Comparison of ENCODE assay signal across 13 cellular contexts in the genomic region with DNA sequence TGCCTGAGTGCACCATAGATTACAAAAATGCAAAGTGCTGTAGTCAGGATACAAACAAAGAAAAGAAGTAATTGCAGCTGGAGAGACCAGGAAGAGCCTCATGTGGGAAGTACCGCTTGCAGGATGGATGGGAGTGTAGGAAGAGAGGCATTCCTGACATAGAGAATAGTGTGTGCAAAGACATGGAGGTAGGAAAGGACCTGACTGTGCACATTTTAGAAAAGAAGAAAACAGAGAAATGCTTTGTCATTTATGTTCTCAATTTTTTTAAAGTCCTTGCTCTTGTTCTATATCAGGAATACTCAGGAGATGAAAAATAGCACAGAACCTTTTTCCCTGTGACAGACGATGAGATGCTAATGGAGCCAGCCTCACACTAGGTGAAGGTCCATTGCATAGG.
A peak's percentile ranks its signal among the peaks of the same experiment; 100 is the strongest.
DNase-seq lines count a peak whose midpoint lies in the region; ATAC-seq and TF ChIP-seq lines count a peak whose summit lies in the region.
"Had no signal": no experiment of that assay in that cellular context is flagged by ENCODE, and none has a peak within 500 bp of the region (broad histone marks: within the 10 kb centered on the region; RNA-seq: fewer than 3 reads in every experiment).

No MANE protein-coding gene starts in this region.

- ATAC-seq in activated CD8-positive, alpha-beta T cell treated with anti-CD3 and anti-CD28 coated beads, Interleukin-2, amount 10 ng/mL, durations not matched to agents 7 days and 5 days: no peak
- ATAC-seq: HCT116 had no signal

- TF ChIP-seq CTCF in esophagus muscularis mucosa (IDR thresholded peaks at IDR 0.05): no peak

- no peaks in the 10 kb centered on the region for H3K27me3 Mint-ChIP-seq in activated CD8-positive, alpha-beta T cell treated with anti-CD3 and anti-CD28 coated beads, Interleukin-2, amount 10 ng/mL, durations not matched to agents 7 days and 5 days (ENCODE audit: low read depth)

- H3K4me1 ChIP-seq in esophagus muscularis mucosa: peaks cover 0 to 12% (median 6%) of the 10 kb centered on the region in 4 donors
- H3K4me1 ChIP-seq: BE2C had no signal

- 89% methylated on average over 2 of the region's 2 CpGs for WGBS in esophagus muscularis mucosa

- DNase-seq in NCI-H2107 treated with DMSO at 0.1 percent for 48 hours (lab: John Stamatoyannopoulos, UW; ENCODE audit: unreplicated experiment): peak; percentile 44
- no peak for DNase-seq in NCI-H2107 (lab: John Stamatoyannopoulos, UW)
- peak; percentile 34 for DNase-seq in DMS153 (lab: John Stamatoyannopoulos, UW)
- DNase-seq in NCI-H69 (lab: John Stamatoyannopoulos, UW): peak; percentile 29
- peak; percentile 39 for DNase-seq in esophagus muscularis mucosa (ENCODE audit: extremely low spot score)
- no peak for DNase-seq in substantia nigra (lab: John Stamatoyannopoulos, UW)
- no peak for DNase-seq in activated CD8-positive, alpha-beta T cell treated with anti-CD3 and anti-CD28 coated beads, Interleukin-2, amount 10 ng/mL, durations not matched to agents 7 days and 5 days
- DNase-seq: BE2C; CD4-positive, alpha-beta memory T cell; DND-41; GDM1 had no signal

- TF ChIP-seq EP300 in esophagus muscularis mucosa (IDR thresholded peaks at IDR 0.05): no peak

- no peak overlapping the region for H3K27ac Mint-ChIP-seq in activated CD8-positive, alpha-beta T cell treated with anti-CD3 and anti-CD28 coated beads, Interleukin-2, amount 10 ng/mL, durations not matched to agents 7 days and 5 days
- H3K27ac Mint-ChIP-seq: CD4-positive, alpha-beta memory T cell had no signal

- H3K36me3 Mint-ChIP-seq in activated CD8-positive, alpha-beta T cell treated with anti-CD3 and anti-CD28 coated beads, Interleukin-2, amount 10 ng/mL, durations not matched to agents 7 days and 5 days (ENCODE audit: low read depth): no peaks in the 10 kb centered on the region
- H3K36me3 Mint-ChIP-seq: CD4-positive, alpha-beta memory T cell had no signal

- H3K4me3 ChIP-seq in esophagus muscularis mucosa: no peak overlapping the region

- no peaks in the 10 kb centered on the region for H3K36me3 ChIP-seq in esophagus muscularis mucosa
- H3K36me3 ChIP-seq: BE2C had no signal

- no peaks in the 10 kb centered on the region for H3K27me3 ChIP-seq in esophagus muscularis mucosa
- H3K27me3 ChIP-seq: BE2C had no signal

- intact Hi-C loops in esophagus muscularis mucosa (cut with DNase I): no loop called here

- H3K27ac ChIP-seq in esophagus muscularis mucosa (replicated peaks in 1 of 4) (no peak overlapping the region), substantia nigra (ENCODE audit: low read depth, low read length, poor library complexity, severe bottlenecking) (no peak overlapping the region)
- H3K27ac ChIP-seq: C4-2B had no signal

- H3K9me3 Mint-ChIP-seq in activated CD8-positive, alpha-beta T cell treated with anti-CD3 and anti-CD28 coated beads, Interleukin-2, amount 10 ng/mL, durations not matched to agents 7 days and 5 days (ENCODE audit: insufficient read depth): no peaks in the 10 kb centered on the region

- POLR2A ChIA-PET in activated CD8-positive, alpha-beta T cell treated with anti-CD3 and anti-CD28 coated beads, Interleukin-2, amount 10 ng/mL, durations not matched to agents 7 days and 5 days (lab: Charles Lee): no interaction called here

- H3K4me1 Mint-ChIP-seq in activated CD8-positive, alpha-beta T cell treated with anti-CD3 and anti-CD28 coated beads, Interleukin-2, amount 10 ng/mL, durations not matched to agents 7 days and 5 days (ENCODE audit: low read depth): no peaks in the 10 kb centered on the region
- H3K4me1 Mint-ChIP-seq: CD4-positive, alpha-beta memory T cell had no signal

- CTCF ChIA-PET in activated CD8-positive, alpha-beta T cell treated with anti-CD3 and anti-CD28 coated beads, Interleukin-2, amount 10 ng/mL, durations not matched to agents 7 days and 5 days (lab: Charles Lee): no interaction called here

- no peaks in the 10 kb centered on the region for H3K9me3 ChIP-seq in esophagus muscularis mucosa
- H3K9me3 ChIP-seq: BE2C had no signal

- H3K4me3 Mint-ChIP-seq in activated CD8-positive, alpha-beta T cell treated with anti-CD3 and anti-CD28 coated beads, Interleukin-2, amount 10 ng/mL, durations not matched to agents 7 days and 5 days: no peak overlapping the region
- H3K4me3 Mint-ChIP-seq: CD4-positive, alpha-beta memory T cell had no signal

- no peak for TF ChIP-seq POLR2A in esophagus muscularis mucosa (IDR thresholded peaks at IDR 0.05; ENCODE audit: low read depth)

Comparison
In these comparisons a context has a peak if more than half of its experiments do, and no peak if none do; other contexts are left out.
1. DNase-seq: peak in NCI-H2107 treated with DMSO at 0.1 percent for 48 hours (single experiment), DMS153 (single experiment), NCI-H69 (single experiment) and esophagus muscularis mucosa (single experiment); none in NCI-H2107 (single experiment), substantia nigra (0 of 49) and activated CD8-positive, alpha-beta T cell treated with anti-CD3 and anti-CD28 coated beads, Interleukin-2, amount 10 ng/mL, durations not matched to agents 7 days and 5 days (single experiment).